13 cellular contexts compared by ENCODE assay signal in the genomic region with DNA sequence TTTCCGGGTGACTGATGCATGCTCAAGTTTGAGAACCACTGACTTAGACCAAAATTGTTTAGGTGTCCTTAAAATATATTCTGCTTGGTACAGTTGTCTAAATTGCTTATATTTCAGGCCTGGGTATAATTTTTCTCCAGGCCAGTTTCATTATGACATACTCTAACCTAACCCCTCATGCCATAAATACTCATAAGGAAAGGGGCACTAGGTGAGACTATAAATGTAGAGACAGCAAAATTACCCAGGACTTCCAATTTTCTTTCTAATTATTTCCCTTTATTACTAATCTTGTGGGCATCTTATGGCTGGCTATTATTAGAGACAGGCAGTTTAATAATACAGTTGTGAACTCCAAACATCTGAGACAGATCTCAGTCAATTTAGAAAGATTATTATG.
DNase-seq lines count a peak whose midpoint lies in the region; ATAC-seq and TF ChIP-seq lines count a peak whose summit lies in the region.
"Had no signal": no experiment of that assay in that cellular context is flagged by ENCODE, and none has a peak within 500 bp of the region (broad histone marks: within the 10 kb centered on the region; RNA-seq: fewer than 3 reads in every experiment).

No MANE protein-coding gene starts in this region.

- TF ChIP-seq CTCF in endodermal cell (conservative IDR thresholded peaks at IDR 0.05), result no peak

- H3K27ac Mint-ChIP-seq in endodermal cell, result peak overlapping the region; percentile 97

- H3K9ac ChIP-seq in endodermal cell (ENCODE audit: extremely low read depth, low read length, poor library complexity, severe bottlenecking), result peak overlapping the region; percentile 48

- peaks cover 10% of the 10 kb centered on the region for H3K36me3 Mint-ChIP-seq in endodermal cell (ENCODE audit: low read depth)

- H3K27me3 Mint-ChIP-seq in endodermal cell (ENCODE audit: insufficient read depth), result no peaks in the 10 kb centered on the region

- WGBS in endodermal cell (ENCODE audit: insufficient coverage in 1 of 2, insufficient read length in 1 of 2), 2 experiments, result 58 to 100% methylated on average over 1 of the region's 1 CpG

- DNase-seq in endodermal cell (no peak), NCI-H146 (lab: John Stamatoyannopoulos, UW) (no peak), NCI-H1092 treated with DMSO at 0.1 percent for 48 hours (lab: John Stamatoyannopoulos, UW) (no peak), anterior cingulate cortex (lab: John Stamatoyannopoulos, UW) (no peak)
- DNase-seq: activated CD8-positive, alpha-beta memory T cell treated with anti-CD3 and anti-CD28 coated beads for 24 hours; islet precursor cell; T-helper 9 cell had no signal

- H3K4me1 Mint-ChIP-seq in endodermal cell, result peaks cover 33% of the 10 kb centered on the region

- ATAC-seq in GM19324 (IDR thresholded peaks at IDR 0.05; ENCODE audit: low FRiP score, unreplicated experiment), result peak; percentile 30
- ATAC-seq in GM21786 (IDR thresholded peaks at IDR 0.05; ENCODE audit: unreplicated experiment), result peak; percentile 64
- ATAC-seq in HG03108 (IDR thresholded peaks at IDR 0.05; ENCODE audit: unreplicated experiment), result peak; percentile 62
- ATAC-seq: Panc1, sciatic nerve had no signal

- H3K9me3 ChIP-seq in endodermal cell (ENCODE audit: control insufficient read depth, low read length), result peaks cover 34% of the 10 kb centered on the region
- H3K9me3 ChIP-seq: Caco-2 had no signal

- H3K36me3 ChIP-seq in endodermal cell (ENCODE audit: control insufficient read depth, insufficient read depth, low read length), result no peaks in the 10 kb centered on the region

- H3K4me3 Mint-ChIP-seq in endodermal cell, result no peak overlapping the region

- H3K27me3 ChIP-seq in endodermal cell (ENCODE audit: control insufficient read depth, insufficient read depth, low read length, poor library complexity, severe bottlenecking), result no peaks in the 10 kb centered on the region

- H3K27ac ChIP-seq in endodermal cell (ENCODE audit: low read depth, low read length), result no peak overlapping the region

- peaks cover 12% of the 10 kb centered on the region for H3K4me1 ChIP-seq in endodermal cell (ENCODE audit: control insufficient read depth, insufficient read depth, low read length)

- H3K4me3 ChIP-seq in endodermal cell (ENCODE audit: low read length), result no peak overlapping the region

- peaks cover 68% of the 10 kb centered on the region for H3K9me3 Mint-ChIP-seq in endodermal cell
